Comparison of ENCODE assay signal across 8 cellular contexts in the genomic region with DNA sequence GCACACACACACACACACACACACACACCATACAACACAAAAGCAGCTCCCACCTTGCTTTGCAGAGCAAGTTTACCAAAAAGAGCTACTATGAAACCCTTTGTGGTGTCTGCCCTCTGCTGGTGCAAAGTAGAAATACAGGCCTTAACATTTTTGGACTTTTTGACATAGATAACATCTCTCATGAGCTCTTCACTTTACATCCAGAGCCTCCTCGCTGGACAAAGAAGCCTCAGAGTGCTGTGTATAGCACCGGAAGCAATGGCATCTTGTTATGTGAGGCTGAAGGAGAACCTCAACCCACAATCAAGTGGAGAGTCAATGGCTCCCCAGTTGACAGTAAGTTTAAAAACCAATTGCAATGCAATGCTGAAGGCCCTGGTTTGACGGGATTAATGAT.
DNase-seq lines count a peak whose midpoint lies in the region; TF ChIP-seq lines count a peak whose summit lies in the region.

No MANE protein-coding gene starts in this region.

- H3K79me2 ChIP-seq in SK-N-SH (ENCODE audit: insufficient read depth), result no peaks in the 10 kb centered on the region

- H3K9ac ChIP-seq in SK-N-SH (no peak overlapping the region), neuronal stem cell (ENCODE audit: low read depth, low read length, poor library complexity) (no peak overlapping the region)

- TF ChIP-seq CTCF in A673 (conservative IDR thresholded peaks at IDR 0.05; ENCODE audit: low read depth, low read length), result peak; percentile 83
- peak; percentile 82 for TF ChIP-seq CTCF in SK-N-SH (IDR thresholded peaks at IDR 0.05)
- peak; percentile 68 to 86 (median 77) for TF ChIP-seq CTCF in esophagus squamous epithelium (IDR thresholded peaks at IDR 0.05)

- H3K18ac ChIP-seq in neuronal stem cell (ENCODE audit: low read length), result no peak overlapping the region

- no peak for TF ChIP-seq POLR2A in esophagus squamous epithelium (IDR thresholded peaks at IDR 0.05)

- peak; percentile 90 for TF ChIP-seq RAD21 in SK-N-SH (IDR thresholded peaks at IDR 0.05; ENCODE audit: low read length)

- H2AK5ac ChIP-seq in neuronal stem cell (ENCODE audit: low read depth, low read length), result no peak overlapping the region

- H2BK12ac ChIP-seq in neuronal stem cell (ENCODE audit: low read length), result no peak overlapping the region

- H2BK120ac ChIP-seq in neuronal stem cell (ENCODE audit: low read depth, low read length), result no peak overlapping the region

- no peak overlapping the region for H2BK15ac ChIP-seq in neuronal stem cell (ENCODE audit: low read length)

- 29% methylated on average over 3 of the region's 3 CpGs for WGBS in SK-N-SH (ENCODE audit: low lambda C conversion rate)
- WGBS in esophagus squamous epithelium, 2 donors, result 25% methylated on average over 3 of the region's 3 CpGs
- WGBS in neuronal stem cell (ENCODE audit: extremely low coverage in 2 of 2, insufficient read length in 2 of 2, insufficient replicate concordance in 1 of 2), 2 donors, result no CpG with 5 or more reads among the region's 3 CpGs

- no peaks in the 10 kb centered on the region for H4K20me1 ChIP-seq in SK-N-SH (ENCODE audit: insufficient read depth)

- no peak for TF ChIP-seq EP300 in SK-N-SH (IDR thresholded peaks at IDR 0.05; ENCODE audit: borderline replicate concordance in 1 of 2, low read depth in 1 of 2, low read length in 1 of 2)

- H3K23ac ChIP-seq in neuronal stem cell (ENCODE audit: low read depth, low read length, poor library complexity), result no peak overlapping the region

- H3K9me2 ChIP-seq in SK-N-SH, result no peaks in the 10 kb centered on the region

- intact Hi-C loops in A673 (cut with micrococcal nuclease; ENCODE audit: unreplicated experiment), result loop anchor here (1.0 kb wide), 1 partner anchor 311 kb away; no protein-coding TSS in a partner anchor
- intact Hi-C loops in esophagus squamous epithelium (cut with DNase I), result no loop called here
- intact Hi-C loops in posterior vena cava (cut with DNase I), result no loop called here

- H3K79me1 ChIP-seq in neuronal stem cell (ENCODE audit: low read depth, low read length), result no peaks in the 10 kb centered on the region

- H3K4me1 ChIP-seq in A673 (ENCODE audit: insufficient read depth, low read length, poor library complexity, severe bottlenecking) (peaks cover 6% of the 10 kb centered on the region), SK-N-SH (ENCODE audit: control insufficient read depth in 1 of 2, insufficient read depth in 2 of 2, low read depth in 1 of 2, low read length in 1 of 2) (no peaks in the 10 kb centered on the region; a peak in 1 of 4 replicates), esophagus squamous epithelium (peaks cover 0 to 32% (median 6%) of the 10 kb centered on the region in 3 donors), neuronal stem cell (ENCODE audit: control insufficient read depth in 2 of 2, insufficient read depth in 1 of 2, low read depth in 1 of 2, low read length in 2 of 2) (no peaks in the 10 kb centered on the region)

- DNase-seq in A673 (ENCODE audit: low spot score) (peak; percentile 75), GM03348 (ENCODE audit: low spot score) (peak; percentile 27), H7 (peak; percentile 14), M059J (ENCODE audit: low read depth) (peak; percentile 16), SK-N-SH (peak; percentile 35), esophagus squamous epithelium (lab: John Stamatoyannopoulos, UW) (no peak), neuronal stem cell (ENCODE audit: low spot score) (peak; percentile 67), posterior vena cava (ENCODE audit: low spot score) (no peak)

- H2AFZ ChIP-seq in SK-N-SH (ENCODE audit: low read depth) (no peak overlapping the region), neuronal stem cell (ENCODE audit: low read length) (no peak overlapping the region)

- H3K14ac ChIP-seq in neuronal stem cell (ENCODE audit: low read length), result no peak overlapping the region

- no peak overlapping the region for H4K91ac ChIP-seq in neuronal stem cell (ENCODE audit: low read depth, low read length, poor library complexity)

- H4K8ac ChIP-seq in neuronal stem cell (ENCODE audit: low read depth, low read length), result no peak overlapping the region

- no peaks in the 10 kb centered on the region for H3K36me3 ChIP-seq in A673 (ENCODE audit: insufficient read depth, low read length, poor library complexity, severe bottlenecking)
- H3K36me3 ChIP-seq in H7 (replicated peaks; ENCODE audit: control insufficient read depth, insufficient read depth, low read length), result no peaks in the 10 kb centered on the region
- no peaks in the 10 kb centered on the region for H3K36me3 ChIP-seq in SK-N-SH (replicated peaks in 1 of 2; ENCODE audit: control insufficient read depth in 1 of 2, insufficient read depth in 2 of 2, low read length in 1 of 2)
- no peaks in the 10 kb centered on the region for H3K36me3 ChIP-seq in esophagus squamous epithelium
- H3K36me3 ChIP-seq in neuronal stem cell (replicated peaks in 1 of 2; ENCODE audit: control insufficient read depth in 2 of 2, insufficient read depth in 2 of 2, low read length in 2 of 2), result no peaks in the 10 kb centered on the region

- no TSS peak for BruUV-seq in A673 (replicated peaks; lab: Mats Ljungman, UMichigan)

- H3K9me3 ChIP-seq in A673 (ENCODE audit: low read depth, low read length, poor library complexity, severe bottlenecking) (no peaks in the 10 kb centered on the region), SK-N-SH (no peaks in the 10 kb centered on the region), esophagus squamous epithelium (no peaks in the 10 kb centered on the region), neuronal stem cell (replicated peaks in 1 of 2; ENCODE audit: control insufficient read depth in 2 of 2, insufficient read depth in 1 of 2, low read depth in 1 of 2, low read length in 2 of 2) (no peaks in the 10 kb centered on the region)

- H3K4me3 ChIP-seq in A673 (ENCODE audit: low read depth, low read length, poor library complexity, severe bottlenecking) (no peak overlapping the region), H7 (ENCODE audit: insufficient read depth, low read depth, low read length) (no peak overlapping the region), SK-N-SH (ENCODE audit: low read depth in 2 of 2, low read length in 1 of 2) (no peak overlapping the region; a peak in 1 of 4 replicates), esophagus squamous epithelium (no peak overlapping the region), neuronal stem cell (ENCODE audit: low read length in 2 of 2) (no peak overlapping the region)

- H3K4ac ChIP-seq in neuronal stem cell (ENCODE audit: low read length), result no peak overlapping the region

- H3K4me2 ChIP-seq in SK-N-SH, result no peak overlapping the region
- H3K4me2 ChIP-seq in neuronal stem cell (ENCODE audit: insufficient read depth, low read length, poor library complexity, severe bottlenecking), result no peak overlapping the region

- H3F3A ChIP-seq in SK-N-SH (replicated peaks; ENCODE audit: insufficient read depth), result no peaks in the 10 kb centered on the region

- no peak overlapping the region for H3K27ac ChIP-seq in A673 (ENCODE audit: low read depth, low read length, poor library complexity, severe bottlenecking)
- no peak overlapping the region for H3K27ac ChIP-seq in SK-N-SH (ENCODE audit: low read depth in 2 of 2, low read length in 1 of 2)
- no peak overlapping the region for H3K27ac ChIP-seq in esophagus squamous epithelium
- no peak overlapping the region for H3K27ac ChIP-seq in neuronal stem cell (replicated peaks; ENCODE audit: low read length)

- H3K27me3 ChIP-seq in A673 (replicated peaks; ENCODE audit: insufficient read depth, low read depth, low read length, poor library complexity) (no peaks in the 10 kb centered on the region), H7 (ENCODE audit: control insufficient read depth, insufficient read depth, low read length) (no peaks in the 10 kb centered on the region), SK-N-SH (ENCODE audit: insufficient read depth) (no peaks in the 10 kb centered on the region), esophagus squamous epithelium (no peaks in the 10 kb centered on the region), neuronal stem cell (ENCODE audit: control insufficient read depth in 3 of 3, insufficient read depth in 3 of 3, low read depth in 1 of 3, low read length in 3 of 3) (no peaks in the 10 kb centered on the region)

- CTCF ChIA-PET in A673 (lab: Charles Lee), result interaction anchor here (0.6 to 1.3 kb wide), 6 partner anchors 11 to 315 kb away, joined by 3 to 29 read pairs (median 3); no protein-coding TSS in a partner anchor
- CTCF ChIA-PET in SK-N-SH (lab: Yijun Ruan, JAX), result interaction anchor here (0.6 to 11.1 kb wide), 68 partner anchors 9 to 333 kb away, joined by 3 to 265 read pairs (median 4); no protein-coding TSS in a partner anchor

- POLR2A ChIA-PET in A673 (lab: Charles Lee; ENCODE audit: low non-redundant PET) (interaction anchor here (0.6 to 0.7 kb wide), 2 partner anchors 18 to 164 kb away, joined by 3 to 4 read pairs; no protein-coding TSS in a partner anchor), SK-N-SH (lab: Yijun Ruan, JAX) (interaction anchor here (0.7 to 1.0 kb wide), 3 partner anchors 304 to 314 kb away, joined by 3 to 5 read pairs (median 3); no protein-coding TSS in a partner anchor)

- no peak overlapping the region for H2BK5ac ChIP-seq in neuronal stem cell (ENCODE audit: low read length)

TF ChIP-seq in SK-N-SH, 30 proteins besides CTCF, POLR2A, EP300 and RAD21:
- TF ChIP-seq GATA2 (CRISPR knock-in tag; IDR thresholded peaks at IDR 0.05) (peak; percentile 81), ELF1 (IDR thresholded peaks at IDR 0.05) (no peak), SMC3 (IDR thresholded peaks at IDR 0.05; ENCODE audit: low read depth, low read length) (peak; percentile 82)

Comparison
In these comparisons a context has a peak if more than half of its experiments do, and no peak if none do; other contexts are left out.
1. DNase-seq: peak in A673 (single experiment), GM03348 (single experiment), H7 (single experiment), M059J (single experiment), SK-N-SH (single experiment) and neuronal stem cell (single experiment); none in esophagus squamous epithelium (single experiment) and posterior vena cava (single experiment).
2. Peak in every context shown above with its lines, with median percentiles within 50 percentile points of each other: CTCF ChIP-seq.